1 cellular context compared by ENCODE assay signal in the genomic region with DNA sequence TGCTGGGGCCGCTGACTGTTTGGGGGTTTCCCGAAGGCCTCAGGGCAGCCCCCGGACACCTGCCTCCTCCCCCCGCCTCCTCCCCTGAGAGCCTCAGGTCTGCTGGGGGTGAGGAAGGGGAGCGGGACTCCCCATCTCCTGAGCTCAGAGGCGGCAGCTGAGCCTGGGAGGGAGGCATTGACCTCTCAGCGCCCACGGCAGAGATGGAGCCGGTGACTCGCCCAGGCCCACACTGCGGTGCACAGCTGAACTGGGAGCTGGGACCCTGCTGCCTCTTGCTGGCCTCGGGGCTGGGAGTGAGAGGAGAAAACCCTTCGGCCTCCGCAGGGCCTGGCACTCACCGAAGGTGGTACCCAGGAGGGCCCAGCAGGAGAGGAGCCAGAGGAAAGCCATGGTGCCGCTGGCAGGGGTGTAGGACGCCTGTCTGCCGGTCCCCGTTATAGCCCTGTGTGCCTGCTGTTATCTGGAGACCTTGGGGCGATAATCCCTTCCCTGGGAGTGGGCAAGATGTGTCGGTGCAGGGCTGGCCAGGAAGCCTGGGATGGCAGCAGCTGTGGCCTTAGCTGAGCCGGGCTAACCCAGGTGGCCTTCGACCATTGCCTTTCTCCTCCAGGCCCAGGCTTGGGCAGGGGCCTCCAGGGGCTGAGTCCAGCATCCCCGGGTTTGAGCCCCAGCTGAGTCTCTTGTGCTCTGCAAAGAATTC.
TF ChIP-seq lines count a peak whose summit lies in the region.

A gene (minus strand): TSS at position 413 of the 703 bp plus-strand sequence. CDS start 20 bp downstream, at position 393.

TF ChIP-seq in GM23338, 12 proteins besides CTCF, POLR2A, EP300 and RAD21 (continued from another document):
- TF ChIP-seq, protein P1, sequence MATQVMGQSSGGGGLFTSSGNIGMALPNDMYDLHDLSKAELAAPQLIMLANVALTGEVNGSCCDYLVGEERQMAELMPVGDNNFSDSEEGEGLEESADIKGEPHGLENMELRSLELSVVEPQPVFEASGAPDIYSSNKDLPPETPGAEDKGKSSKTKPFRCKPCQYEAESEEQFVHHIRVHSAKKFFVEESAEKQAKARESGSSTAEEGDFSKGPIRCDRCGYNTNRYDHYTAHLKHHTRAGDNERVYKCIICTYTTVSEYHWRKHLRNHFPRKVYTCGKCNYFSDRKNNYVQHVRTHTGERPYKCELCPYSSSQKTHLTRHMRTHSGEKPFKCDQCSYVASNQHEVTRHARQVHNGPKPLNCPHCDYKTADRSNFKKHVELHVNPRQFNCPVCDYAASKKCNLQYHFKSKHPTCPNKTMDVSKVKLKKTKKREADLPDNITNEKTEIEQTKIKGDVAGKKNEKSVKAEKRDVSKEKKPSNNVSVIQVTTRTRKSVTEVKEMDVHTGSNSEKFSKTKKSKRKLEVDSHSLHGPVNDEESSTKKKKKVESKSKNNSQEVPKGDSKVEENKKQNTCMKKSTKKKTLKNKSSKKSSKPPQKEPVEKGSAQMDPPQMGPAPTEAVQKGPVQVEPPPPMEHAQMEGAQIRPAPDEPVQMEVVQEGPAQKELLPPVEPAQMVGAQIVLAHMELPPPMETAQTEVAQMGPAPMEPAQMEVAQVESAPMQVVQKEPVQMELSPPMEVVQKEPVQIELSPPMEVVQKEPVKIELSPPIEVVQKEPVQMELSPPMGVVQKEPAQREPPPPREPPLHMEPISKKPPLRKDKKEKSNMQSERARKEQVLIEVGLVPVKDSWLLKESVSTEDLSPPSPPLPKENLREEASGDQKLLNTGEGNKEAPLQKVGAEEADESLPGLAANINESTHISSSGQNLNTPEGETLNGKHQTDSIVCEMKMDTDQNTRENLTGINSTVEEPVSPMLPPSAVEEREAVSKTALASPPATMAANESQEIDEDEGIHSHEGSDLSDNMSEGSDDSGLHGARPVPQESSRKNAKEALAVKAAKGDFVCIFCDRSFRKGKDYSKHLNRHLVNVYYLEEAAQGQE (IDR thresholded peaks at IDR 0.05; ENCODE audit: unreplicated experiment) = no peak
- TF ChIP-seq CREB1 (CRISPR knock-in tag; IDR thresholded peaks at IDR 0.05; ENCODE audit: low read depth) (no peak), EZH2 (IDR thresholded peaks at IDR 0.05; ENCODE audit: low read depth, unreplicated experiment) (no peak), EZH2phosphoT487 (IDR thresholded peaks at IDR 0.05; ENCODE audit: unreplicated experiment) (no peak)
TF ChIP-seq in GM23338: peak in this region for 0.
